ENCODE assay signal across 8 cellular contexts in the genomic region with DNA sequence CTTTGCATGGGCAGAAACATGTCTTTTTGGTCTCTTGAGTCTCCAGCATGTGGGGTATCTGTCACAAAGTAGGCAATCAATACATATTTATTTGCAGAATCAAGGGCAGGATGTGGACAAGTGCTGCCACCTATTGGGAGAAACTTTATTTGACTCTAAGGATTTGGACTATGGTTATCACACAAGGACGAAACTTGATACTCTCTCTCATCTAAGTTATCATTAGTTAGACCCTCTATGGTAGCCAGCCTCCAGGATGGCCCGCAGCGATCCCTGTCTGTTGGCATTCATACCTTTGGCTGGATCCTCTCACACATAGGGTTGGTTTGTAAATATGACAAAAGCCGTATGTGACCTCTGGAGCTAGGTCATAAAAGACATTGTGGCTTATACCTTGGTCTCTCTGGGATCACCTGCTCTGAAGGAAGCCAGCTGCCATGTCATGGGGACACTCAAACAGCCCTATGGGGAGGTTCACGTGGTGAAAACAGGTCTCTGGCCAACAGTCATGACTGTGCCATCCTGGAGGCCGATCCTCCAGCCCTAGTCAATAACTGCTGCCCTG. TPM values are rescaled to one million over a fixed set of nuclear protein-coding genes. Genes with fewer than 3 reads are reported as not detected.
DNase-seq lines count a peak whose midpoint lies in the region; ATAC-seq and TF ChIP-seq lines count a peak whose summit lies in the region.

No MANE protein-coding gene starts in this region.

- H3K27ac Mint-ChIP-seq in CD8-positive, alpha-beta T cell = peak overlapping the region; percentile 96
- H3K27ac Mint-ChIP-seq in natural killer cell = peak overlapping the region in 1 of 2 donors; percentile 91

- peak overlapping the region; percentile 83 for H3K4me3 ChIP-seq in CD8-positive, alpha-beta T cell (ENCODE audit: low read depth, low read length)
- H3K4me3 ChIP-seq in fibroblast of lung (replicated peaks in 1 of 4; ENCODE audit: control extremely low read depth in 1 of 4, insufficient read depth in 1 of 4, low read depth in 3 of 4, low read length in 4 of 4) = peak overlapping the region in 2 of 4 experiments; percentile 73 to 89
- H3K4me3 ChIP-seq in uterus = no peak overlapping the region

- H3K27ac ChIP-seq in CD8-positive, alpha-beta T cell (ENCODE audit: low read depth, low read length) = no peak overlapping the region
- H3K27ac ChIP-seq in fibroblast of lung (ENCODE audit: insufficient read depth, low read length) (no peak overlapping the region), uterus (peak overlapping the region; percentile 96 to 99)

- H3K36me3 Mint-ChIP-seq in CD8-positive, alpha-beta T cell = peaks cover 8% of the 10 kb centered on the region
- H3K36me3 Mint-ChIP-seq in natural killer cell = no peaks in the 10 kb centered on the region

- peaks cover 2% of the 10 kb centered on the region for H3K27me3 Mint-ChIP-seq in CD8-positive, alpha-beta T cell (ENCODE audit: low read depth)
- H3K27me3 Mint-ChIP-seq in natural killer cell (ENCODE audit: low read depth in 2 of 2) = peaks cover 18 to 20% of the 10 kb centered on the region in 2 donors

- CTCF ChIA-PET in CD8-positive, alpha-beta T cell (lab: Charles Lee) = interaction anchor here (0.6 to 2.4 kb wide), 11 partner anchors 9 to 490 kb away, joined by 3 to 6 read pairs (median 3); no protein-coding TSS in a partner anchor
- CTCF ChIA-PET in HEK293T (lab: Yijun Ruan, JAX) = interaction anchor here (0.6 to 1.0 kb wide), 4 partner anchors 61 to 513 kb away, joined by 3 read pairs; a partner anchor contains a TSS

- DNase-seq in CD8-positive, alpha-beta T cell = peak in 4 of 7 experiments; percentile 30 to 54 (median 36)
- DNase-seq in HEK293T (ENCODE audit: extremely low spot score) = peak; percentile 69
- DNase-seq in NCI-H82 (lab: John Stamatoyannopoulos, UW) = peak; percentile 73
- DNase-seq in activated T-cell treated with anti-CD3 and anti-CD28 coated beads, Interleukin-2, amount 50 U/mL, for 1 hour = peak; percentile 49
- peak; percentile 47 to 74 for DNase-seq in fibroblast of lung (ENCODE audit: low read depth in 2 of 2)
- peak; percentile 16 for DNase-seq in natural killer cell
- DNase-seq in uterus = peak in 1 of 2 donors; percentile 16

- POLR2A ChIA-PET in CD8-positive, alpha-beta T cell (lab: Charles Lee) = interaction anchor here (2.9 kb wide), 1 partner anchor 62 kb away, joined by 25 read pairs; a partner anchor contains a TSS
- POLR2A ChIA-PET in HEK293T (lab: Yijun Ruan, JAX) = interaction anchor here (0.6 to 1.5 kb wide), 5 partner anchors 12 to 62 kb away, joined by 3 to 6 read pairs (median 3); a partner anchor contains a TSS

- no peaks in the 10 kb centered on the region for H3K9me3 Mint-ChIP-seq in CD8-positive, alpha-beta T cell
- no peaks in the 10 kb centered on the region for H3K9me3 Mint-ChIP-seq in natural killer cell

- H2AFZ ChIP-seq in fibroblast of lung (ENCODE audit: low read length) = peak overlapping the region; percentile 1

- H3K9me3 ChIP-seq in CD8-positive, alpha-beta T cell (ENCODE audit: low read length) = no peaks in the 10 kb centered on the region
- no peaks in the 10 kb centered on the region for H3K9me3 ChIP-seq in fibroblast of lung (ENCODE audit: control insufficient read depth, insufficient read depth, low read depth, low read length)
- no peaks in the 10 kb centered on the region for H3K9me3 ChIP-seq in uterus

- no peaks in the 10 kb centered on the region for H3K27me3 ChIP-seq in CD8-positive, alpha-beta T cell (ENCODE audit: insufficient read depth, low read length)
- H3K27me3 ChIP-seq in fibroblast of lung (ENCODE audit: control insufficient read depth, insufficient read depth, low read length) (no peaks in the 10 kb centered on the region), uterus (no peaks in the 10 kb centered on the region)

- TF ChIP-seq CTCF in CD8-positive, alpha-beta T cell (IDR thresholded peaks at IDR 0.05) = peak; percentile 77
- peak; percentile 57 to 62 for TF ChIP-seq CTCF in fibroblast of lung (conservative IDR thresholded peaks at IDR 0.05 in 1 of 2, IDR thresholded peaks at IDR 0.05 in 1 of 2; ENCODE audit: low read depth in 1 of 2, low read length in 2 of 2)
- peak; percentile 83 for TF ChIP-seq CTCF in natural killer cell (IDR thresholded peaks at IDR 0.05)
- peak; percentile 39 to 58 (median 50) for TF ChIP-seq CTCF in uterus (IDR thresholded peaks at IDR 0.05)

- peaks cover 30% of the 10 kb centered on the region for H3K4me1 ChIP-seq in CD8-positive, alpha-beta T cell (ENCODE audit: insufficient read depth, low read length)
- H3K4me1 ChIP-seq in fibroblast of lung (ENCODE audit: control insufficient read depth, extremely low read depth, insufficient read depth, low read length) (peaks cover 9% of the 10 kb centered on the region), uterus (no peaks in the 10 kb centered on the region)

- no peak overlapping the region for H3K9ac ChIP-seq in fibroblast of lung (ENCODE audit: insufficient read depth, low read length)

- H3K36me3 ChIP-seq in CD8-positive, alpha-beta T cell (ENCODE audit: insufficient read depth, low read length) = no peaks in the 10 kb centered on the region
- no peaks in the 10 kb centered on the region for H3K36me3 ChIP-seq in fibroblast of lung (ENCODE audit: control insufficient read depth, insufficient read depth, low read length)
- no peaks in the 10 kb centered on the region for H3K36me3 ChIP-seq in uterus

- TF ChIP-seq POLR2A in uterus (IDR thresholded peaks at IDR 0.05) = no peak

- intact Hi-C loops in CD8-positive, alpha-beta T cell (cut with DNase I, micrococcal nuclease) = loop anchor here (1.0 to 10.0 kb wide), 7 partner anchors 206 to 809 kb away; a partner anchor contains a TSS
- intact Hi-C loops in natural killer cell (cut with micrococcal nuclease) (loop anchor here (1.0 to 10.0 kb wide), 5 partner anchors 61 to 1389 kb away; a partner anchor contains a TSS), uterus (cut with DNase I; ENCODE audit: low total_unique reads) (no loop called here)

- H3K4me1 Mint-ChIP-seq in CD8-positive, alpha-beta T cell (ENCODE audit: low read depth) = peaks cover 21% of the 10 kb centered on the region
- H3K4me1 Mint-ChIP-seq in natural killer cell = peaks cover 16 to 27% of the 10 kb centered on the region in 2 donors

- peaks cover 34% of the 10 kb centered on the region for H3K79me2 ChIP-seq in fibroblast of lung (ENCODE audit: control insufficient read depth, insufficient read depth, low read length)

- peaks cover 6% of the 10 kb centered on the region for H4K20me1 ChIP-seq in fibroblast of lung (ENCODE audit: control insufficient read depth, extremely low read depth, insufficient read depth, low read length)

- peak overlapping the region; percentile 90 for H3K4me3 Mint-ChIP-seq in CD8-positive, alpha-beta T cell
- H3K4me3 Mint-ChIP-seq in natural killer cell = peak overlapping the region; percentile 94

- ATAC-seq in CD8-positive, alpha-beta T cell = no peak
- no peak for ATAC-seq in natural killer cell
- ATAC-seq in HG02938 (IDR thresholded peaks at IDR 0.05; ENCODE audit: unreplicated experiment) = no peak

- H3K4me2 ChIP-seq in fibroblast of lung (ENCODE audit: extremely low read depth, insufficient read depth, low read length) = peak overlapping the region; percentile 53

TF ChIP-seq in HEK293T, 16 proteins besides CTCF, POLR2A, EP300 and RAD21:
- TF ChIP-seq, protein P1, sequence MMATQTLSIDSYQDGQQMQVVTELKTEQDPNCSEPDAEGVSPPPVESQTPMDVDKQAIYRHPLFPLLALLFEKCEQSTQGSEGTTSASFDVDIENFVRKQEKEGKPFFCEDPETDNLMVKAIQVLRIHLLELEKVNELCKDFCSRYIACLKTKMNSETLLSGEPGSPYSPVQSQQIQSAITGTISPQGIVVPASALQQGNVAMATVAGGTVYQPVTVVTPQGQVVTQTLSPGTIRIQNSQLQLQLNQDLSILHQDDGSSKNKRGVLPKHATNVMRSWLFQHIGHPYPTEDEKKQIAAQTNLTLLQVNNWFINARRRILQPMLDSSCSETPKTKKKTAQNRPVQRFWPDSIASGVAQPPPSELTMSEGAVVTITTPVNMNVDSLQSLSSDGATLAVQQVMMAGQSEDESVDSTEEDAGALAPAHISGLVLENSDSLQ (IDR thresholded peaks at IDR 0.05) = peak; percentile 78
- TF ChIP-seq FOXA1 (IDR thresholded peaks at IDR 0.05) (no peak), LEF1 (IDR thresholded peaks at IDR 0.05; ENCODE audit: borderline replicate concordance) (no peak), ARNT (IDR thresholded peaks at IDR 0.05) (no peak), SP1 (IDR thresholded peaks at IDR 0.05) (no peak)

RNA-seq across cellular contexts. Expression of a gene that starts 1.1 kb away (rescaled TPM):
- 100 to 1,000 TPM; 172 to 174 TPM for total RNA-seq in CD8-positive, alpha-beta T cell
- total RNA-seq in fibroblast of lung (39.5 and 51.2 TPM in 2 replicates), natural killer cell (100 to 1,000 TPM; 173 to 208 (median 198) TPM), uterus (10 to 100 TPM; 78.2 to 90.2 (median 80.0) TPM)
- 117 and 130 TPM in 2 replicates for polyA plus RNA-seq in fibroblast of lung
- polyA plus RNA-seq in fibroblast of lung (2012) = 69.7 and 70.3 TPM in 2 replicates
- 111 and 116 TPM in 2 replicates for polyA minus RNA-seq in fibroblast of lung (ENCODE audit: low replicate concordance)

RNA-seq across cellular contexts. Expression of a gene that starts 9.2 kb away (rescaled TPM):
- total RNA-seq in CD8-positive, alpha-beta T cell = not detected
- total RNA-seq in fibroblast of lung (not detected in 2 replicates), natural killer cell (not detected), uterus (not detected)
- polyA plus RNA-seq in fibroblast of lung = not detected in 2 replicates
- not detected in 2 replicates for polyA plus RNA-seq in fibroblast of lung (2012)
- polyA minus RNA-seq in fibroblast of lung (ENCODE audit: low replicate concordance) = not detected in 2 replicates

Comparison
In these comparisons a context has a peak if more than half of its experiments do, and no peak if none do; other contexts are left out.
1. H3K27ac ChIP-seq: peak in uterus (2 of 2); none in CD8-positive, alpha-beta T cell (single experiment) and fibroblast of lung (single experiment).
2. Peak in every context shown above with its lines, with median percentiles within 50 percentile points of each other: CTCF ChIP-seq.